In genomic region chr16:1158456-1159324, GRCh38 we compare ENCODE assay signal across 15 cellular contexts. TPM values are rescaled to one million over a fixed set of nuclear protein-coding genes. Genes with fewer than 3 reads are reported as not detected.
DNase-seq lines count a peak whose midpoint lies in the region; ATAC-seq and TF ChIP-seq lines count a peak whose summit lies in the region.
"Had no signal": no experiment of that assay in that cellular context is flagged by ENCODE, and none has a peak within 500 bp of the region (broad histone marks: within the 10 kb centered on the region; RNA-seq: fewer than 3 reads in every experiment).

No MANE protein-coding gene starts in this region.

- H3K36me3 ChIP-seq in esophagus squamous epithelium (no peaks in the 10 kb centered on the region), mucosa of descending colon (ENCODE audit: low read depth) (no peaks in the 10 kb centered on the region), transverse colon (no peaks in the 10 kb centered on the region)

- no peaks in the 10 kb centered on the region for H3K9me3 Mint-ChIP-seq in HFFc6
- H3K9me3 Mint-ChIP-seq: activated T-helper 17 cell treated with anti-CD3 and anti-CD28 coated beads, Interleukin-2, amount 50 U/mL, for 72 hours; brain; memory B cell; T-cell had no signal

- in situ Hi-C loops in transverse colon (cut with MboI; ENCODE audit: low pct_ligation_motif_present in 1 of 4, low pct_unique_long_range_greater_than_20kb in 1 of 4, low sequenced_read_pairs in 3 of 4), result no loop called here

- DNase-seq in DMS 273 (lab: John Stamatoyannopoulos, UW; ENCODE audit: unreplicated experiment) (peak; percentile 81), DMS 273 treated with DMSO at 0.1 percent for 48 hours (lab: John Stamatoyannopoulos, UW) (no peak), esophagus squamous epithelium (lab: John Stamatoyannopoulos, UW) (no peak), mucosa of descending colon (peak; percentile 47 to 69 (median 60)), transverse colon (peak; percentile 60), GF-D8 (lab: John Stamatoyannopoulos, UW) (no peak), HFFc6 (no peak)
- DNase-seq in effector CD8-positive, alpha-beta T cell (lab: John Stamatoyannopoulos, UW), result no peak
- DNase-seq: activated CD4-positive, alpha-beta T cell treated with anti-CD3 and anti-CD28 coated beads, Interleukin-2, amount 50 U/mL, for 1 hour; hypothalamus; T-cell had no signal

- H3K27me3 ChIP-seq in esophagus squamous epithelium, result peaks cover 12 to 100% (median 19%) of the 10 kb centered on the region in 4 donors
- H3K27me3 ChIP-seq in transverse colon, result peaks cover 74% of the 10 kb centered on the region

- H3K36me3 Mint-ChIP-seq in HFFc6 (ENCODE audit: low read depth), result no peaks in the 10 kb centered on the region
- H3K36me3 Mint-ChIP-seq: memory B cell, T-cell had no signal

- no peak for TF ChIP-seq CTCF in esophagus squamous epithelium (IDR thresholded peaks at IDR 0.05)
- no peak for TF ChIP-seq CTCF in mucosa of descending colon (IDR thresholded peaks at IDR 0.05)
- no peak for TF ChIP-seq CTCF in transverse colon (IDR thresholded peaks at IDR 0.05)
- TF ChIP-seq CTCF in HFFc6 (IDR thresholded peaks at IDR 0.05), result no peak

- H3K4me1 ChIP-seq in esophagus squamous epithelium (peaks cover 20 to 78% (median 29%) of the 10 kb centered on the region in 3 donors), mucosa of descending colon (ENCODE audit: low read depth) (peaks cover 7% of the 10 kb centered on the region), transverse colon (peaks cover 15 to 56% (median 36%) of the 10 kb centered on the region in 4 donors)

- peak; percentile 15 for ATAC-seq in mucosa of descending colon
- ATAC-seq: activated T-helper 17 cell treated with anti-CD3 and anti-CD28 coated beads, Interleukin-2, amount 50 U/mL, for 72 hours; T-cell had no signal

- intact Hi-C loops in esophagus squamous epithelium (cut with DNase I) (no loop called here), mucosa of descending colon (cut with DNase I, micrococcal nuclease) (no loop called here), transverse colon (cut with DNase I; ENCODE audit: low total_unique reads) (no loop called here)

- peak; percentile 73 for TF ChIP-seq EP300 in transverse colon (IDR thresholded peaks at IDR 0.05; ENCODE audit: low read depth)

- H3K27ac ChIP-seq in esophagus squamous epithelium (peak overlapping the region; percentile 59 to 88 (median 82)), transverse colon (peak overlapping the region; percentile 76 to 92 (median 84))
- H3K27ac ChIP-seq: 22Rv1 had no signal

- H3K27me3 Mint-ChIP-seq in HFFc6 (ENCODE audit: insufficient read depth), result peaks cover 2% of the 10 kb centered on the region

- no peaks in the 10 kb centered on the region for H3K4me1 Mint-ChIP-seq in HFFc6 (ENCODE audit: low read depth)
- H3K4me1 Mint-ChIP-seq: activated T-helper 17 cell treated with anti-CD3 and anti-CD28 coated beads, Interleukin-2, amount 50 U/mL, for 72 hours; memory B cell had no signal

- TF ChIP-seq POLR2A in esophagus squamous epithelium (IDR thresholded peaks at IDR 0.05), result no peak
- no peak for TF ChIP-seq POLR2A in transverse colon (IDR thresholded peaks at IDR 0.05)

- H3K4me3 ChIP-seq in esophagus squamous epithelium, result no peak overlapping the region
- no peak overlapping the region for H3K4me3 ChIP-seq in mucosa of descending colon
- H3K4me3 ChIP-seq in transverse colon, result no peak overlapping the region

- no peak overlapping the region for H3K4me3 Mint-ChIP-seq in HFFc6
- H3K4me3 Mint-ChIP-seq: activated T-helper 17 cell treated with anti-CD3 and anti-CD28 coated beads, Interleukin-2, amount 50 U/mL, for 72 hours; memory B cell; T-cell had no signal

- WGBS in esophagus squamous epithelium, 2 donors, result 70% methylated on average over 19 of the region's 65 CpGs; no CpG with 5 or more reads in 1 of the 2 donors
- whole genome bisulfite sequencing in transverse colon (ENCODE audit: low coverage in 1 of 2), 2 donors, result 37% methylated on average over 35 of the region's 65 CpGs; no CpG with 5 or more reads in 1 of the 2 donors

- H3K27ac Mint-ChIP-seq in HFFc6, result no peak overlapping the region
- H3K27ac Mint-ChIP-seq: activated T-helper 17 cell treated with anti-CD3 and anti-CD28 coated beads, Interleukin-2, amount 50 U/mL, for 72 hours; memory B cell; T-cell had no signal

- H3K9me3 ChIP-seq in esophagus squamous epithelium (no peaks in the 10 kb centered on the region), mucosa of descending colon (no peaks in the 10 kb centered on the region), transverse colon (no peaks in the 10 kb centered on the region)

RNA-seq across cellular contexts. Expression of gene CACNA1H, which starts 5.8 kb away (rescaled TPM):
- total RNA-seq in esophagus squamous epithelium, result 10 to 100 TPM in 1 of 4 donors, 1 to 10 TPM in 3; 1.7 to 14.7 (median 5.6) TPM
- 100 to 1,000 TPM in 1 of 3 donors, 1 to 10 TPM in 2; 6.0 to 160 (median 9.5) TPM for total RNA-seq in mucosa of descending colon
- 10 to 100 TPM; 17.0 to 63.6 (median 39.5) TPM for total RNA-seq in transverse colon
- under 1 TPM in 2 of 6 experiments, not detected in 4; 0.03 to 0.05 TPM for total RNA-seq in HFFc6 (2021; fragmentation: NEBNext Ultra II Directional; extraction: Animal tissue kit (Norgen Biotek cat#: 25700))

Comparison
In these comparisons a context has a peak if more than half of its experiments do, and no peak if none do; other contexts are left out.
1. DNase-seq: peak in DMS 273 (single experiment), mucosa of descending colon (3 of 3) and transverse colon (single experiment); none in DMS 273 treated with DMSO at 0.1 percent for 48 hours (single experiment), esophagus squamous epithelium (single experiment), effector CD8-positive, alpha-beta T cell (single experiment), GF-D8 (single experiment) and HFFc6 (single experiment).